In genomic region chr2:64525323-64525625, GRCh38 we compare ENCODE assay signal across 8 cellular contexts. TPM values are rescaled to one million over a fixed set of nuclear protein-coding genes. Genes with fewer than 3 reads are reported as not detected.
DNase-seq lines count a peak whose midpoint lies in the region; ATAC-seq and TF ChIP-seq lines count a peak whose summit lies in the region.

No MANE protein-coding gene starts in this region.

- no peaks in the 10 kb centered on the region for H3K27me3 ChIP-seq in sigmoid colon

- intact Hi-C loops in sigmoid colon (cut with DNase I) = loop anchor here (2.0 to 10.0 kb wide), 2 partner anchors 230 to 340 kb away; no protein-coding TSS in a partner anchor

- no peaks in the 10 kb centered on the region for H3K9me3 ChIP-seq in sigmoid colon

- no peak for TF ChIP-seq POLR2A in sigmoid colon (IDR thresholded peaks at IDR 0.05)

- no peak for TF ChIP-seq CTCF in GM13976 (IDR thresholded peaks at IDR 0.05; ENCODE audit: borderline replicate concordance, control extremely low read depth, extremely low read depth, insufficient read depth, missing control alignments)
- TF ChIP-seq CTCF in fibroblast of mammary gland (conservative IDR thresholded peaks at IDR 0.05; ENCODE audit: control insufficient read depth, insufficient read depth, low read depth, low read length) = no peak
- TF ChIP-seq CTCF in sigmoid colon (IDR thresholded peaks at IDR 0.05) = no peak

- 0 to 1% methylated on average over 4 of the region's 4 CpGs for WGBS in sigmoid colon, 2 donors

- H3K4me3 ChIP-seq in fibroblast of mammary gland (ENCODE audit: control insufficient read depth, low read depth, low read length) (peak overlapping the region; percentile 72), sigmoid colon (peak overlapping the region; percentile 85 to 97 (median 92))

- ATAC-seq in HG03378 (IDR thresholded peaks at IDR 0.05; ENCODE audit: unreplicated experiment) = peak; percentile 29
- no peak for ATAC-seq in HG02759 (IDR thresholded peaks at IDR 0.05; ENCODE audit: unreplicated experiment)

- TF ChIP-seq EP300 in sigmoid colon (IDR thresholded peaks at IDR 0.05) = no peak

- DNase-seq in GM13976 (ENCODE audit: low spot score) = peak; percentile 46
- peak; percentile 13 for DNase-seq in activated CD4-positive, alpha-beta T cell treated with anti-CD3 and anti-CD28 coated beads, Interleukin-2, amount 50 U/mL, for 1 hour
- no peak for DNase-seq in fibroblast of mammary gland (ENCODE audit: low read depth)
- DNase-seq in sigmoid colon = no peak
- no peak for DNase-seq in NCI-H774 (lab: John Stamatoyannopoulos, UW)
- no peak for DNase-seq in DMS114 treated with DMSO at 0.1 percent for 48 hours (lab: John Stamatoyannopoulos, UW; ENCODE audit: unreplicated experiment)

- in situ Hi-C loops in GM13976 (cut with MboI; ENCODE audit: low sequenced_read_pairs, unreplicated experiment) = no loop called here

- peak overlapping the region; percentile 96 to 98 (median 96) for H3K27ac ChIP-seq in sigmoid colon

- no peaks in the 10 kb centered on the region for H3K36me3 ChIP-seq in sigmoid colon

- peaks cover 0 to 31% (median 14%) of the 10 kb centered on the region in 4 donors for H3K4me1 ChIP-seq in sigmoid colon

RNA-seq across cellular contexts. Expression of gene AFTPH, which starts 1.1 kb away (rescaled TPM):
- total RNA-seq in sigmoid colon = 10 to 100 TPM; 35.7 to 52.2 (median 41.1) TPM
- 10 to 100 TPM; 37.2 to 60.1 (median 52.3) TPM for polyA plus RNA-seq in sigmoid colon

Comparison
In these comparisons a context has a peak if more than half of its experiments do, and no peak if none do; other contexts are left out.
1. DNase-seq: peak in GM13976 (single experiment) and activated CD4-positive, alpha-beta T cell treated with anti-CD3 and anti-CD28 coated beads, Interleukin-2, amount 50 U/mL, for 1 hour (single experiment); none in fibroblast of mammary gland (single experiment), sigmoid colon (single experiment), NCI-H774 (single experiment) and DMS114 treated with DMSO at 0.1 percent for 48 hours (single experiment).